In genomic region chr5:57032151-57032551, GRCh38 we compare ENCODE assay signal across 11 cellular contexts.
A peak's percentile ranks its signal among the peaks of the same experiment; 100 is the strongest.
DNase-seq lines count a peak whose midpoint lies in the region; ATAC-seq and TF ChIP-seq lines count a peak whose summit lies in the region.
"Had no signal": no experiment of that assay in that cellular context is flagged by ENCODE, and none has a peak within 500 bp of the region (broad histone marks: within the 10 kb centered on the region; RNA-seq: fewer than 3 reads in every experiment).

No MANE protein-coding gene starts in this region.

- peak; percentile 57 for ATAC-seq in activated naive CD8-positive, alpha-beta T cell treated with anti-CD3 and anti-CD28 coated beads, Interleukin-2, amount 50 U/mL, for 24 hours
- peak; percentile 49 to 60 for ATAC-seq in stimulated activated naive B cell treated with anti-CD40 and anti-IgM and Interleukin-4, amounts not matched to agents 10 μg/mL and 1 μg/mL and 100 μg/mL, for 72 hours (replicated peaks)
- no peak for ATAC-seq in GM21717 (IDR thresholded peaks at IDR 0.05; ENCODE audit: unreplicated experiment)

- H3K27me3 Mint-ChIP-seq in activated naive CD8-positive, alpha-beta T cell treated with anti-CD3 and anti-CD28 coated beads, Interleukin-2, amount 50 U/mL, for 24 hours, result no peaks in the 10 kb centered on the region
- peaks cover 5% of the 10 kb centered on the region for H3K27me3 Mint-ChIP-seq in activated naive CD8-positive, alpha-beta T cell treated with anti-CD3 and anti-CD28 coated beads for 36 hours
- peaks cover 0 to 5% of the 10 kb centered on the region in 2 donors for H3K27me3 Mint-ChIP-seq in stimulated activated naive B cell treated with anti-CD40 and anti-IgM and Interleukin-4, amounts not matched to agents 10 μg/mL and 1 μg/mL and 100 μg/mL, for 72 hours

- H3K27ac Mint-ChIP-seq in activated naive CD8-positive, alpha-beta T cell treated with anti-CD3 and anti-CD28 coated beads, Interleukin-2, amount 50 U/mL, for 24 hours, result no peak overlapping the region
- H3K27ac Mint-ChIP-seq in activated naive CD8-positive, alpha-beta T cell treated with anti-CD3 and anti-CD28 coated beads for 36 hours, result no peak overlapping the region
- no peak overlapping the region for H3K27ac Mint-ChIP-seq in stimulated activated naive B cell treated with anti-CD40 and anti-IgM and Interleukin-4, amounts not matched to agents 10 μg/mL and 1 μg/mL and 100 μg/mL, for 72 hours

- no peak for TF ChIP-seq CTCF in esophagus muscularis mucosa (IDR thresholded peaks at IDR 0.05)
- TF ChIP-seq CTCF in tibial artery (IDR thresholded peaks at IDR 0.05), result no peak

- H3K4me3 Mint-ChIP-seq in activated naive CD8-positive, alpha-beta T cell treated with anti-CD3 and anti-CD28 coated beads, Interleukin-2, amount 50 U/mL, for 24 hours, result no peak overlapping the region
- H3K4me3 Mint-ChIP-seq in activated naive CD8-positive, alpha-beta T cell treated with anti-CD3 and anti-CD28 coated beads for 36 hours, result no peak overlapping the region
- no peak overlapping the region for H3K4me3 Mint-ChIP-seq in stimulated activated naive B cell treated with anti-CD40 and anti-IgM and Interleukin-4, amounts not matched to agents 10 μg/mL and 1 μg/mL and 100 μg/mL, for 72 hours

- WGBS in esophagus muscularis mucosa, result 86% methylated on average over 1 of the region's 1 CpG

- no peaks in the 10 kb centered on the region for H3K9me3 Mint-ChIP-seq in activated naive CD8-positive, alpha-beta T cell treated with anti-CD3 and anti-CD28 coated beads, Interleukin-2, amount 50 U/mL, for 24 hours
- no peaks in the 10 kb centered on the region for H3K9me3 Mint-ChIP-seq in activated naive CD8-positive, alpha-beta T cell treated with anti-CD3 and anti-CD28 coated beads for 36 hours
- H3K9me3 Mint-ChIP-seq in stimulated activated naive B cell treated with anti-CD40 and anti-IgM and Interleukin-4, amounts not matched to agents 10 μg/mL and 1 μg/mL and 100 μg/mL, for 72 hours, result peaks cover 0 to 1% of the 10 kb centered on the region in 2 donors

- H3K36me3 ChIP-seq in esophagus muscularis mucosa (no peaks in the 10 kb centered on the region), tibial artery (no peaks in the 10 kb centered on the region)

- H3K27ac ChIP-seq in esophagus muscularis mucosa (replicated peaks in 1 of 4) (no peak overlapping the region), tibial artery (no peak overlapping the region)

- no peaks in the 10 kb centered on the region for H3K9me3 ChIP-seq in esophagus muscularis mucosa
- no peaks in the 10 kb centered on the region for H3K9me3 ChIP-seq in tibial artery

- H3K27me3 ChIP-seq in esophagus muscularis mucosa (peaks cover 0 to 6% (median 0%) of the 10 kb centered on the region in 4 donors), tibial artery (peaks cover 0 to 2% of the 10 kb centered on the region in 2 donors)

- H3K4me1 Mint-ChIP-seq in activated naive CD8-positive, alpha-beta T cell treated with anti-CD3 and anti-CD28 coated beads, Interleukin-2, amount 50 U/mL, for 24 hours, result peaks cover 19% of the 10 kb centered on the region
- peaks cover 18% of the 10 kb centered on the region for H3K4me1 Mint-ChIP-seq in activated naive CD8-positive, alpha-beta T cell treated with anti-CD3 and anti-CD28 coated beads for 36 hours
- peaks cover 27 to 35% of the 10 kb centered on the region in 2 donors for H3K4me1 Mint-ChIP-seq in stimulated activated naive B cell treated with anti-CD40 and anti-IgM and Interleukin-4, amounts not matched to agents 10 μg/mL and 1 μg/mL and 100 μg/mL, for 72 hours

- no peaks in the 10 kb centered on the region for H3K4me1 ChIP-seq in esophagus muscularis mucosa
- H3K4me1 ChIP-seq in tibial artery, result no peaks in the 10 kb centered on the region

- H3K4me3 ChIP-seq in esophagus muscularis mucosa (no peak overlapping the region), tibial artery (no peak overlapping the region)

- TF ChIP-seq POLR2A in esophagus muscularis mucosa (IDR thresholded peaks at IDR 0.05; ENCODE audit: low read depth), result no peak

- DNase-seq in activated naive CD8-positive, alpha-beta T cell treated with anti-CD3 and anti-CD28 coated beads, Interleukin-2, amount 50 U/mL, for 24 hours, result no peak
- DNase-seq in activated naive CD8-positive, alpha-beta T cell treated with anti-CD3 and anti-CD28 coated beads for 36 hours, result no peak
- DNase-seq in NOMO-1 treated with dmso at 0.1 percent for 144 hours (lab: John Stamatoyannopoulos, UW; ENCODE audit: unreplicated experiment) (peak; percentile 1), esophagus muscularis mucosa (ENCODE audit: extremely low spot score) (peak; percentile 57), tibial artery (no peak), SIG-M5 (lab: John Stamatoyannopoulos, UW) (no peak)
- no peak for DNase-seq in stimulated activated naive B cell treated with anti-CD40 and anti-IgM and Interleukin-4, amounts not matched to agents 10 μg/mL and 1 μg/mL and 100 μg/mL, for 72 hours
- DNase-seq: activated naive CD4-positive, alpha-beta T cell treated with anti-CD3 and anti-CD28 coated beads, Interleukin-2, amount 50 U/mL, for 16 hours; NCI-H1092 treated with DMSO at 0.1 percent for 48 hours; stimulated activated CD4-positive, alpha-beta T cell treated with anti-CD3 and anti-CD28 coated beads, Interleukin-12 subunit alpha, Interleukin-12 subunit beta, amount 100 ng/mL, for 4 hours had no signal

- H3K36me3 Mint-ChIP-seq in activated naive CD8-positive, alpha-beta T cell treated with anti-CD3 and anti-CD28 coated beads, Interleukin-2, amount 50 U/mL, for 24 hours (ENCODE audit: low read depth), result no peaks in the 10 kb centered on the region
- no peaks in the 10 kb centered on the region for H3K36me3 Mint-ChIP-seq in activated naive CD8-positive, alpha-beta T cell treated with anti-CD3 and anti-CD28 coated beads for 36 hours
- H3K36me3 Mint-ChIP-seq in stimulated activated naive B cell treated with anti-CD40 and anti-IgM and Interleukin-4, amounts not matched to agents 10 μg/mL and 1 μg/mL and 100 μg/mL, for 72 hours, result peaks cover 0 to 2% of the 10 kb centered on the region in 2 donors

- intact Hi-C loops in esophagus muscularis mucosa (cut with DNase I) (no loop called here), tibial artery (cut with DNase I; ENCODE audit: low total_unique reads) (no loop called here)

- no peak for TF ChIP-seq EP300 in esophagus muscularis mucosa (IDR thresholded peaks at IDR 0.05)

Comparison
In these comparisons a context has a peak if more than half of its experiments do, and no peak if none do; other contexts are left out.
1. DNase-seq: peak in NOMO-1 treated with dmso at 0.1 percent for 144 hours (single experiment) and esophagus muscularis mucosa (single experiment); none in activated naive CD8-positive, alpha-beta T cell treated with anti-CD3 and anti-CD28 coated beads, Interleukin-2, amount 50 U/mL, for 24 hours (single experiment), activated naive CD8-positive, alpha-beta T cell treated with anti-CD3 and anti-CD28 coated beads for 36 hours (single experiment), stimulated activated naive B cell treated with anti-CD40 and anti-IgM and Interleukin-4, amounts not matched to agents 10 μg/mL and 1 μg/mL and 100 μg/mL, for 72 hours (single experiment), tibial artery (0 of 2) and SIG-M5 (single experiment).